Comparison of ENCODE assay signal across 2 cellular contexts in genomic region chr21:31814356-31814755, GRCh38. TPM values are rescaled to one million over a fixed set of nuclear protein-coding genes. Genes with fewer than 3 reads are reported as not detected.
"Had no signal": no experiment of that assay in that cellular context is flagged by ENCODE, and none has a peak within 500 bp of the region (broad histone marks: within the 10 kb centered on the region; RNA-seq: fewer than 3 reads in every experiment).

No MANE protein-coding gene starts in this region.

RNA-seq across cellular contexts. Expression of gene HUNK, which starts 58.5 kb away (rescaled TPM):
- total RNA-seq: natural killer cell, pulmonary artery endothelial cell had no signal
